Comparison of ENCODE assay signal across 15 cellular contexts in the genomic region with DNA sequence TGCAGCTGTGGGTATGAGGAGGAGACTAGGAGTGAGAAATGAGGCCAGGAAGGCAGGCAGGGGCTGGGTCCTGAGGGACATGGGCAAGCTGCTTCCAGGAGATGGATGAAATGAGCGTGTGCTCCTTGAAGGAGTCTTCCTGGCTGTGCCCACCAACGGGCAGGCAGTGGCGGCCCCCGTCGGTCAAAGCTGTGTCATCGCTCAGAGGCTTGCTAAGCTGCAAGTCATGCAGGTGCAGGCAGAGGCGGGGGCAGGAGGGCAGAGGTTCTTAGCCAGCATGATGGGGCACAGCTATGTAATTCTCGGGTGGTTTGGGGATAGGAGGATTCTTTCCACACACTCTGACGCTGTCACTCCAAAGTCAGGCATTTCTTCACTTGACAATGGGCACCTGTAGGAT. TPM values are rescaled to one million over a fixed set of nuclear protein-coding genes. Genes with fewer than 3 reads are reported as not detected.
DNase-seq lines count a peak whose midpoint lies in the region; TF ChIP-seq lines count a peak whose summit lies in the region.
"Had no signal": no experiment of that assay in that cellular context is flagged by ENCODE, and none has a peak within 500 bp of the region (broad histone marks: within the 10 kb centered on the region; RNA-seq: fewer than 3 reads in every experiment).

No MANE protein-coding gene starts in this region.

- TF ChIP-seq CTCF in GM13976 (IDR thresholded peaks at IDR 0.05; ENCODE audit: borderline replicate concordance, control extremely low read depth, extremely low read depth, insufficient read depth, missing control alignments) (peak; percentile 17), spleen (IDR thresholded peaks at IDR 0.05 in 8 of 11, conservative IDR thresholded peaks at IDR 0.05 in 3 of 11) (peak in 1 of 11 experiments; percentile 11)

- DNase-seq in GM13976 (ENCODE audit: low spot score) (no peak), SK-MEL-5 (ENCODE audit: low read depth, low spot score) (peak; percentile 60), germinal center (ENCODE audit: low spot score) (peak; percentile 39), spleen (peak; percentile 77), NCI-H1092 treated with DMSO at 0.1 percent for 48 hours (lab: John Stamatoyannopoulos, UW) (no peak), DMS 273 (lab: John Stamatoyannopoulos, UW; ENCODE audit: unreplicated experiment) (no peak), globus pallidus (ENCODE audit: low spot score) (no peak), GOT3 (lab: John Stamatoyannopoulos, UW) (no peak)
- DNase-seq: activated CD8-positive, alpha-beta T cell treated with anti-CD3 and anti-CD28 coated beads, Interleukin-2, amount 10 ng/mL, durations not matched to agents 7 days and 5 days; left cardiac atrium; NCI-H2171 treated with DMSO at 0.1 percent for 48 hours; NK-92 treated with Interleukin-12 subunit alpha and Interleukin-12 subunit beta, amount 100 ng/mL, for 24 hours; SJCRH30; stimulated activated CD4-positive, alpha-beta T cell treated with anti-CD3 and anti-CD28 coated beads, Interleukin-12 subunit alpha, Interleukin-12 subunit beta, amount 100 ng/mL, for 4 hours had no signal

- 24 to 73% (median 49%) methylated on average over 6 to 9 of the region's 9 CpGs for WGBS in spleen, 5 donors

- in situ Hi-C loops in GM13976 (cut with MboI; ENCODE audit: low sequenced_read_pairs, unreplicated experiment) (no loop called here), SK-MEL-5 (cut with HindIII; ENCODE audit: low pct_unique_long_range_greater_than_20kb, low sequenced_read_pairs) (no loop called here)

- H3K27ac ChIP-seq in spleen, result peak overlapping the region in 1 of 8 donors; percentile 71
- H3K27ac ChIP-seq: prostate gland, SJCRH30 had no signal

- no peaks in the 10 kb centered on the region for H3K36me3 ChIP-seq in spleen
- H3K36me3 ChIP-seq: prostate gland, SJCRH30 had no signal

- H3K4me1 ChIP-seq in spleen, result peaks cover 17 to 63% (median 50%) of the 10 kb centered on the region in 6 donors

- H3K4me3 ChIP-seq in spleen, result no peak overlapping the region
- H3K4me3 ChIP-seq: prostate gland, SJCRH30 had no signal

- H3K27me3 ChIP-seq in spleen (replicated peaks in 1 of 7), result peaks cover 0 to 8% (median 0%) of the 10 kb centered on the region in 7 donors
- H3K27me3 ChIP-seq: SJCRH30 had no signal

- no peak for TF ChIP-seq POLR2A in spleen (IDR thresholded peaks at IDR 0.05)

- no peaks in the 10 kb centered on the region for H3K9me3 ChIP-seq in spleen
- H3K9me3 ChIP-seq: prostate gland, SJCRH30 had no signal

- intact Hi-C loops in spleen (cut with DNase I; ENCODE audit: low total_unique reads), result loop anchor here (10.0 kb wide), 1 partner anchor 60 kb away; no protein-coding TSS in a partner anchor

RNA-seq across cellular contexts. Expression of a gene that starts 12.5 kb away (rescaled TPM):
- total RNA-seq in SK-MEL-5 (2014; rRNA removed; shearing (Covaris generic)), result 33.7 and 38.7 TPM in 2 replicates
- polyA plus RNA-seq in SK-MEL-5 (2015; cell fraction: cytosol; rRNA removed), result 66.9 and 80.5 TPM in 2 replicates
- polyA plus RNA-seq in SK-MEL-5 (2015; cell fraction: nucleus; rRNA removed), result 35.1 and 37.9 TPM in 2 replicates
- 10 to 100 TPM; 29.2 to 41.0 (median 37.4) TPM for total RNA-seq in spleen
- polyA plus RNA-seq in spleen, result 10 to 100 TPM in 1 of 3 donors, 1 to 10 TPM in 2; 5.1 to 22.7 (median 7.1) TPM

RNA-seq across cellular contexts. Expression of a gene that starts 40.9 kb away (rescaled TPM):
- 36.6 and 68.3 TPM in 2 replicates for total RNA-seq in SK-MEL-5 (2014; rRNA removed; shearing (Covaris generic))
- 96.4 and 116 TPM in 2 replicates for polyA plus RNA-seq in SK-MEL-5 (2015; cell fraction: cytosol; rRNA removed)
- 184 and 238 TPM in 2 replicates for polyA plus RNA-seq in SK-MEL-5 (2015; cell fraction: nucleus; rRNA removed)
- 100 to 1,000 TPM in 2 of 7 donors, 10 to 100 TPM in 5; 54.3 to 133 (median 92.1) TPM for total RNA-seq in spleen
- polyA plus RNA-seq in spleen, result 10 to 100 TPM in 1 of 3 donors, 1 to 10 TPM in 2; 2.6 to 14.9 (median 3.1) TPM

RNA-seq across cellular contexts. Expression of a gene that starts 45.4 kb away (rescaled TPM):
- total RNA-seq in SK-MEL-5 (2014; rRNA removed; shearing (Covaris generic)), result 0.50 and 0.88 TPM in 2 replicates
- polyA plus RNA-seq in SK-MEL-5 (2015; cell fraction: cytosol; rRNA removed), result 0.10 and 1.1 TPM in 2 replicates
- polyA plus RNA-seq in SK-MEL-5 (2015; cell fraction: nucleus; rRNA removed), result 0.12 and 0.24 TPM in 2 replicates
- 1 to 10 TPM; 2.6 to 5.7 (median 4.7) TPM for total RNA-seq in spleen
- polyA plus RNA-seq in spleen, result 1 to 10 TPM; 2.2 to 3.9 (median 3.7) TPM

Comparison
In these comparisons a context has a peak if more than half of its experiments do, and no peak if none do; other contexts are left out.
1. DNase-seq: peak in SK-MEL-5 (single experiment), germinal center (single experiment) and spleen (single experiment); none in GM13976 (single experiment), NCI-H1092 treated with DMSO at 0.1 percent for 48 hours (single experiment), DMS 273 (single experiment), globus pallidus (single experiment) and GOT3 (single experiment).